ENCODE assay signal across 19 cellular contexts in the genomic region with DNA sequence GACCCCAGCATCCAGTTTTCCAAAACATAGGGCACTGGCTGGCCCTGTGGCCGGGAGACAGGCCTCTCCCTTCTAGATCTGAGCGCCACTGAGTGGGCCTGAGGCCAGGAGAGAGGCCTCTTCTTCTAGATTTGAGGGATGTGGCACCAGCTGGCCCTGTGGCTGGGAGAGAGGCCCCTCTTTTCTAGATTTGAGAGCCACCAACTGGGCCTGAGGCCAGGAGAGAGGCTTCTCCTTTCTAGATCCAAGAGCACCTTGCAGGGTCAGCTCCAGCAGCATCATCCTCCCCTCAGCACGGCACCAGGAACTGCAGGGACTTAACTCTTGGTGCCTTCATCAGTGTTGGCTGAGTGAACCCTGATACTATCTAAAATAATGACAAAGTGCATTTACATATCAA.
"Had no signal": no experiment of that assay in that cellular context is flagged by ENCODE, and none has a peak within 500 bp of the region (broad histone marks: within the 10 kb centered on the region; RNA-seq: fewer than 3 reads in every experiment).

No MANE protein-coding gene starts in this region.

- H3K36me3 Mint-ChIP-seq: mesothelial cell of epicardium had no signal

- H3K36me3 ChIP-seq: esophagus squamous epithelium, gastrocnemius medialis, heart right ventricle, left lung, lower lobe of right lung had no signal

- H3K9me3 ChIP-seq: gastrocnemius medialis, mucosa of descending colon had no signal

- H3K27ac ChIP-seq: coronary artery, dorsolateral prefrontal cortex, esophagus squamous epithelium, gastrocnemius medialis, heart right ventricle, left lung, lower lobe of right lung had no signal

- H3K4me1 Mint-ChIP-seq: naive B cell had no signal

- DNase-seq: dermis blood vessel endothelial cell; dorsolateral prefrontal cortex; effector CD8-positive, alpha-beta T cell; effector memory CD8-positive, alpha-beta T cell; esophagus squamous epithelium; foreskin fibroblast; foreskin melanocyte; gastrocnemius medialis; glutamatergic neuron; heart right ventricle; hippocampal formation; left cardiac atrium; left lung; left ventricle myocardium superior; lower lobe of right lung; mucosa of descending colon; naive B cell had no signal

- H3K4me3 Mint-ChIP-seq: effector memory CD8-positive, alpha-beta T cell; mesothelial cell of epicardium; naive B cell had no signal

- H3K27me3 Mint-ChIP-seq: effector memory CD8-positive, alpha-beta T cell; naive B cell had no signal

- H3K27me3 ChIP-seq: dorsolateral prefrontal cortex, esophagus squamous epithelium, gastrocnemius medialis, left lung had no signal

- H3K4me1 ChIP-seq: esophagus squamous epithelium, gastrocnemius medialis, heart right ventricle, left lung, lower lobe of right lung had no signal

- H3K4me3 ChIP-seq: coronary artery, dorsolateral prefrontal cortex, esophagus squamous epithelium, gastrocnemius medialis, heart right ventricle, left lung, lower lobe of right lung, mucosa of descending colon had no signal
